8 cellular contexts compared by ENCODE assay signal in genomic region chr20:956330-956951, GRCh38. TPM values are rescaled to one million over a fixed set of nuclear protein-coding genes. Genes with fewer than 3 reads are reported as not detected.
A peak's percentile ranks its signal among the peaks of the same experiment; 100 is the strongest.
DNase-seq lines count a peak whose midpoint lies in the region; ATAC-seq and TF ChIP-seq lines count a peak whose summit lies in the region.

No MANE protein-coding gene starts in this region.

- DNase-seq in COLO668 (lab: John Stamatoyannopoulos, UW; ENCODE audit: unreplicated experiment) = peak; percentile 63
- peak; percentile 57 to 83 for DNase-seq in HAP-1 (ENCODE audit: low spot score in 2 of 2)
- peak; percentile 45 for DNase-seq in NCI-H345 treated with DMSO at 0.1 percent for 48 hours (lab: John Stamatoyannopoulos, UW; ENCODE audit: unreplicated experiment)
- peak; percentile 74 for DNase-seq in activated CD4-positive, alpha-beta T cell treated with anti-CD3 and anti-CD28 coated beads, Interleukin-2, amount 50 U/mL, for 1 hour
- DNase-seq in coronary artery (ENCODE audit: low spot score) = peak; percentile 80
- DNase-seq in lower leg skin (ENCODE audit: low spot score in 2 of 2) = peak; percentile 46 to 90
- DNase-seq in stimulated activated CD4-positive, alpha-beta T cell treated with anti-CD3 and anti-CD28 coated beads, TNF-alpha, amount 100 ng/mL, for 4 hours (ENCODE audit: low read depth in 3 of 3) = peak; percentile 50 to 60 (median 58)

- TF ChIP-seq CTCF in coronary artery (IDR thresholded peaks at IDR 0.05) (peak; percentile 94), lower leg skin (IDR thresholded peaks at IDR 0.05) (peak in 1 of 3 donors; percentile 74)

- H3K4me3 ChIP-seq in HAP-1 (no peak overlapping the region), coronary artery (no peak overlapping the region), lower leg skin (ENCODE audit: low read depth, poor library complexity, severe bottlenecking) (no peak overlapping the region)

- H3K27ac ChIP-seq in coronary artery = no peak overlapping the region

- no peak for ATAC-seq in HG03280 (IDR thresholded peaks at IDR 0.05; ENCODE audit: unreplicated experiment)

- H3K36me3 ChIP-seq in HAP-1 (replicated peaks) = no peaks in the 10 kb centered on the region

- intact Hi-C loops in lower leg skin (cut with DNase I; ENCODE audit: low total_unique reads) = loop anchor here (1.0 kb wide), 1 partner anchor 140 kb away; no protein-coding TSS in a partner anchor

- 12 to 16% methylated on average over 8 to 12 of the region's 13 CpGs for WGBS in lower leg skin, 2 donors

- H3K4me1 ChIP-seq in HAP-1 = no peaks in the 10 kb centered on the region

- in situ Hi-C loops in HAP-1 (cut with MboI; ENCODE audit: low sequenced_read_pairs) = loop anchor here (5.0 kb wide), 1 partner anchor 139 kb away; no protein-coding TSS in a partner anchor

- peaks cover 20% of the 10 kb centered on the region; the same call in 1 of the 2 replicates for H3K27me3 ChIP-seq in HAP-1 (ENCODE audit: low read depth)

- no peak for TF ChIP-seq POLR2A in lower leg skin (IDR thresholded peaks at IDR 0.05)

- no peaks in the 10 kb centered on the region for H3K9me3 ChIP-seq in HAP-1

RNA-seq across cellular contexts. Expression of gene ANGPT4, which starts 40.3 kb away (rescaled TPM):
- total RNA-seq in lower leg skin = 1 to 10 TPM in 2 of 4 donors, under 1 TPM in 2; 0.80 to 4.2 (median 1.7) TPM

RNA-seq across cellular contexts. Expression of gene RSPO4, which starts 45.7 kb away (rescaled TPM):
- total RNA-seq in lower leg skin = under 1 TPM in 2 of 4 donors, not detected in 2; 0.13 to 0.59 TPM
